8 cellular contexts compared by ENCODE assay signal in the genomic region with DNA sequence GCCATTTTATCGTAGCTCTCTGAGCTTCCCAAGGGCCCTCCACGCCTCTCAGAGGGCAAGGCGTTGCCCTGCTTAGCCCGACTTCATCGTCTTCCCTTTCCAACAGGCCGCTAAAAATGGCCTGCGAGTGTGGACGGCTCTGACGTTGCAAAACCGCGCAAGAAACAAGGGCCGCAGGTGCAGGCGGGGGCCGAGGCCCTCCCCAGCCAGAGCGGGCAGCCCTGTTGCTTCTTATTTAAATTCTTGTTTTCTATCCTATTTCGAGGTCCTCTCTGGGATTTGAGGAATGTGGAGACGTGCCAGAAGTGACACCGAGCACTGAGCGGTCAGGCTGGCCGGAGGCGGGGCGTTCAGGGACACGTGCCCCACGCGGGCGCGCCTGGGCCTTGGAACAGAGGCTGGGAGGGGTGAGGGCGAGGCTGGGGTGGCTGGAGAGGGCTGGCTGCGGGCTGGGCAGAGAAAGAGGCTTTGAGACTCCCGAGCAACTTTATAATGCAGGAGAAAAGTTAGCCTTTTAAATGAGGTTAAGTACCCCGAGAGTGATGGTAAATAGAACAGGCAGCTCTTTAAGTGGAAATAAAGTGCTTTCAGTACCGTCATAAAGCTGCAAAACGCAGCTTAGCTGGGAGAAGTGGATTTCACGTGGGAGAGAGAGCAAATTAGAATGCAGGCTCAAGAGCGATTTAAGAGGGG.
A peak's percentile ranks its signal among the peaks of the same experiment; 100 is the strongest.
DNase-seq lines count a peak whose midpoint lies in the region; ATAC-seq and TF ChIP-seq lines count a peak whose summit lies in the region.

No MANE protein-coding gene starts in this region.

- peaks cover 33% of the 10 kb centered on the region for H3K36me3 Mint-ChIP-seq in activated naive CD4-positive, alpha-beta T cell treated with anti-CD3 and anti-CD28 coated beads, Interleukin-2, amount 10 ng/mL, durations not matched to agents 7 days and 5 days
- no peaks in the 10 kb centered on the region for H3K36me3 Mint-ChIP-seq in CD8-positive, alpha-beta T cell

- POLR2A ChIA-PET in CD8-positive, alpha-beta T cell (lab: Charles Lee) = no interaction called here

- peaks cover 47% of the 10 kb centered on the region for H3K27me3 Mint-ChIP-seq in activated naive CD4-positive, alpha-beta T cell treated with anti-CD3 and anti-CD28 coated beads, Interleukin-2, amount 10 ng/mL, durations not matched to agents 7 days and 5 days
- H3K27me3 Mint-ChIP-seq in CD8-positive, alpha-beta T cell (ENCODE audit: low read depth) = peaks cover 14% of the 10 kb centered on the region

- H3K36me3 ChIP-seq in spleen = no peaks in the 10 kb centered on the region
- no peaks in the 10 kb centered on the region for H3K36me3 ChIP-seq in BE2C
- no peaks in the 10 kb centered on the region for H3K36me3 ChIP-seq in CD8-positive, alpha-beta T cell (ENCODE audit: insufficient read depth, low read length)

- peaks cover 6% of the 10 kb centered on the region for H3K9me3 Mint-ChIP-seq in activated naive CD4-positive, alpha-beta T cell treated with anti-CD3 and anti-CD28 coated beads, Interleukin-2, amount 10 ng/mL, durations not matched to agents 7 days and 5 days
- peaks cover 2% of the 10 kb centered on the region for H3K9me3 Mint-ChIP-seq in CD8-positive, alpha-beta T cell

- H3K4me3 ChIP-seq in coronary artery (peak overlapping the region; percentile 50), spleen (peak overlapping the region in 7 of 8 donors; percentile 8 to 53 (median 19)), BE2C (ENCODE audit: low read depth, low read length) (no peak overlapping the region)
- no peak overlapping the region for H3K4me3 ChIP-seq in CD8-positive, alpha-beta T cell (ENCODE audit: low read depth, low read length)

- peaks cover 21% of the 10 kb centered on the region for H3K4me1 Mint-ChIP-seq in activated naive CD4-positive, alpha-beta T cell treated with anti-CD3 and anti-CD28 coated beads, Interleukin-2, amount 10 ng/mL, durations not matched to agents 7 days and 5 days
- peaks cover 3% of the 10 kb centered on the region for H3K4me1 Mint-ChIP-seq in CD8-positive, alpha-beta T cell (ENCODE audit: low read depth)

- WGBS in spleen, 5 donors = 17 to 29% (median 20%) methylated on average over 35 of the region's 35 CpGs

- H3K27ac Mint-ChIP-seq in activated naive CD4-positive, alpha-beta T cell treated with anti-CD3 and anti-CD28 coated beads, Interleukin-2, amount 10 ng/mL, durations not matched to agents 7 days and 5 days = no peak overlapping the region
- no peak overlapping the region for H3K27ac Mint-ChIP-seq in CD8-positive, alpha-beta T cell

- CTCF ChIA-PET in activated naive CD4-positive, alpha-beta T cell treated with anti-CD3 and anti-CD28 coated beads, Interleukin-2, amount 10 ng/mL, durations not matched to agents 7 days and 5 days (lab: Charles Lee) = no interaction called here
- CTCF ChIA-PET in CD8-positive, alpha-beta T cell (lab: Charles Lee) = no interaction called here

- H3K27me3 ChIP-seq in spleen (replicated peaks in 1 of 7) (peaks cover 0 to 17% (median 0%) of the 10 kb centered on the region in 7 donors), BE2C (no peaks in the 10 kb centered on the region)
- H3K27me3 ChIP-seq in CD8-positive, alpha-beta T cell (ENCODE audit: insufficient read depth, low read length) = no peaks in the 10 kb centered on the region

- ATAC-seq in left lobe of liver = peak; percentile 98
- no peak for ATAC-seq in CD8-positive, alpha-beta T cell

- H3K4me1 ChIP-seq in spleen (peaks cover 0 to 21% (median 12%) of the 10 kb centered on the region in 6 donors), BE2C (no peaks in the 10 kb centered on the region)
- H3K4me1 ChIP-seq in CD8-positive, alpha-beta T cell (ENCODE audit: insufficient read depth, low read length) = no peaks in the 10 kb centered on the region

- H3K27ac ChIP-seq in coronary artery (peak overlapping the region; percentile 72 to 76), spleen (peak overlapping the region in 2 of 8 donors; percentile 1 to 16)
- H3K27ac ChIP-seq in CD8-positive, alpha-beta T cell (ENCODE audit: low read depth, low read length) = no peak overlapping the region

- DNase-seq in NCI-H187 (lab: John Stamatoyannopoulos, UW) (peak; percentile 79 to 92), coronary artery (ENCODE audit: low spot score) (peak; percentile 92), left lobe of liver (ENCODE audit: low spot score) (peak; percentile 71), spleen (peak; percentile 89), BE2C (no peak)
- no peak for DNase-seq in activated naive CD4-positive, alpha-beta T cell (lab: John Stamatoyannopoulos, UW)
- DNase-seq in activated naive CD4-positive, alpha-beta T cell treated with anti-CD3 and anti-CD28 coated beads, Interleukin-2, amount 10 ng/mL, durations not matched to agents 7 days and 5 days = no peak
- no peak for DNase-seq in CD8-positive, alpha-beta T cell

- no peak for TF ChIP-seq POLR2A in spleen (IDR thresholded peaks at IDR 0.05)

- no peak overlapping the region for H3K4me3 Mint-ChIP-seq in activated naive CD4-positive, alpha-beta T cell treated with anti-CD3 and anti-CD28 coated beads, Interleukin-2, amount 10 ng/mL, durations not matched to agents 7 days and 5 days
- H3K4me3 Mint-ChIP-seq in CD8-positive, alpha-beta T cell = no peak overlapping the region

- TF ChIP-seq CTCF in coronary artery (IDR thresholded peaks at IDR 0.05) (no peak), spleen (IDR thresholded peaks at IDR 0.05 in 8 of 11, conservative IDR thresholded peaks at IDR 0.05 in 3 of 11) (no peak), BE2C (IDR thresholded peaks at IDR 0.05; ENCODE audit: low read depth, low read length) (no peak)
- TF ChIP-seq CTCF in CD8-positive, alpha-beta T cell (IDR thresholded peaks at IDR 0.05) = no peak

- H3K9me3 ChIP-seq in spleen (no peaks in the 10 kb centered on the region), BE2C (no peaks in the 10 kb centered on the region)
- no peaks in the 10 kb centered on the region for H3K9me3 ChIP-seq in CD8-positive, alpha-beta T cell (ENCODE audit: low read length)

- intact Hi-C loops in spleen (cut with DNase I; ENCODE audit: low total_unique reads) = no loop called here
- intact Hi-C loops in CD8-positive, alpha-beta T cell (cut with DNase I, micrococcal nuclease) = no loop called here

Comparison
In these comparisons a context has a peak if more than half of its experiments do, and no peak if none do; other contexts are left out.
1. DNase-seq: peak in NCI-H187 (2 of 2), coronary artery (single experiment), left lobe of liver (single experiment) and spleen (single experiment); none in BE2C (single experiment), activated naive CD4-positive, alpha-beta T cell (0 of 4), activated naive CD4-positive, alpha-beta T cell treated with anti-CD3 and anti-CD28 coated beads, Interleukin-2, amount 10 ng/mL, durations not matched to agents 7 days and 5 days (single experiment) and CD8-positive, alpha-beta T cell (0 of 7).
2. H3K4me3 ChIP-seq: peak in coronary artery (single experiment) and spleen (7 of 8); none in BE2C (single experiment) and CD8-positive, alpha-beta T cell (single experiment).